ENCODE assay signal across 1 cellular context in genomic region chr5:172788771-172789686, GRCh38.
TF ChIP-seq lines count a peak whose summit lies in the region.

No MANE protein-coding gene starts in this region.

TF ChIP-seq in HepG2, 621 proteins besides CTCF, POLR2A, EP300 and RAD21 (continued from another document and continues in another):
- TF ChIP-seq KIAA2018 (CRISPR knock-in tag; IDR thresholded peaks at IDR 0.05; ENCODE audit: borderline replicate concordance): 0 out of 2 replicates have a peak, but pooled peaks have one; percentile 47
- TF ChIP-seq CREM (IDR thresholded peaks at IDR 0.05): peak; percentile 41; the same call in 1 of the 2 replicates
- no peak for TF ChIP-seq CREM (CRISPR knock-in tag; IDR thresholded peaks at IDR 0.05)
- no peak for TF ChIP-seq EED (CRISPR knock-in tag; IDR thresholded peaks at IDR 0.05)
- no peak; the same call in 1 of the 2 replicates for TF ChIP-seq ZNF746 (CRISPR knock-in tag; IDR thresholded peaks at IDR 0.05)
- no peak for TF ChIP-seq REXO4 (CRISPR knock-in tag; IDR thresholded peaks at IDR 0.05; ENCODE audit: borderline replicate concordance)
- no peak for TF ChIP-seq ZBTB44 (CRISPR knock-in tag; IDR thresholded peaks at IDR 0.05)
- TF ChIP-seq BCL6 (CRISPR knock-in tag; IDR thresholded peaks at IDR 0.05): peak; percentile 59; the same call in 1 of the 2 replicates
- TF ChIP-seq ZNF414 (CRISPR knock-in tag; IDR thresholded peaks at IDR 0.05): no peak; the same call in 1 of the 2 replicates
- peak; percentile 24; the same call in 1 of the 2 replicates for TF ChIP-seq FOXP4 (CRISPR knock-in tag; IDR thresholded peaks at IDR 0.05)
- no peak for TF ChIP-seq NAIF1 (CRISPR knock-in tag; IDR thresholded peaks at IDR 0.05; ENCODE audit: borderline replicate concordance)
- TF ChIP-seq NFKB2 (CRISPR knock-in tag; IDR thresholded peaks at IDR 0.05; ENCODE audit: borderline replicate concordance): no peak; the same call in 1 of the 2 replicates
- TF ChIP-seq PTBP1 (IDR thresholded peaks at IDR 0.05; ENCODE audit: low read depth, low read length, poor library complexity, severe bottlenecking): no peak
- TF ChIP-seq ZSCAN21 (CRISPR knock-in tag; IDR thresholded peaks at IDR 0.05; ENCODE audit: borderline replicate concordance): no peak; the same call in 1 of the 2 replicates
- TF ChIP-seq ZNF496 (CRISPR knock-in tag; IDR thresholded peaks at IDR 0.05; ENCODE audit: insufficient replicate concordance): no peak
- peak; percentile 41; the same call in 1 of the 2 replicates for TF ChIP-seq JUND (CRISPR knock-in tag; IDR thresholded peaks at IDR 0.05)
- TF ChIP-seq JUN (CRISPR knock-in tag; IDR thresholded peaks at IDR 0.05): peak; percentile 89
- TF ChIP-seq GTF2F1 (IDR thresholded peaks at IDR 0.05; ENCODE audit: low read length): no peak
- TF ChIP-seq PRDM4 (CRISPR knock-in tag; IDR thresholded peaks at IDR 0.05; ENCODE audit: borderline replicate concordance): no peak
- TF ChIP-seq CENPT (CRISPR knock-in tag; IDR thresholded peaks at IDR 0.05; ENCODE audit: low read depth): no peak
- TF ChIP-seq ZNF543 (CRISPR knock-in tag; IDR thresholded peaks at IDR 0.05): peak; percentile 47; the same call in 1 of the 2 replicates
- no peak for TF ChIP-seq PHB2 (IDR thresholded peaks at IDR 0.05; ENCODE audit: partially characterized antibody)
- no peak for TF ChIP-seq ZNF678 (CRISPR knock-in tag; IDR thresholded peaks at IDR 0.05)
- peak; percentile 86; the same call in 1 of the 2 replicates for TF ChIP-seq ZNF709 (CRISPR knock-in tag; IDR thresholded peaks at IDR 0.05)
- TF ChIP-seq TEAD2 (CRISPR knock-in tag; IDR thresholded peaks at IDR 0.05): no peak
- peak; percentile 54; the same call in 1 of the 2 replicates for TF ChIP-seq RCOR2 (CRISPR knock-in tag; IDR thresholded peaks at IDR 0.05)
- TF ChIP-seq ZNF879 (CRISPR knock-in tag; IDR thresholded peaks at IDR 0.05): no peak
- TF ChIP-seq HOXD1 (CRISPR knock-in tag; IDR thresholded peaks at IDR 0.05): 0 out of 2 replicates have a peak, but pooled peaks have one; percentile 13
- TF ChIP-seq MTF2 (CRISPR knock-in tag; IDR thresholded peaks at IDR 0.05; ENCODE audit: borderline replicate concordance): no peak
- no peak for TF ChIP-seq SP2 (CRISPR knock-in tag; IDR thresholded peaks at IDR 0.05)
- TF ChIP-seq MTA1 (CRISPR knock-in tag; IDR thresholded peaks at IDR 0.05; ENCODE audit: borderline replicate concordance): peak; percentile 90; the same call in 1 of the 2 replicates
- no peak for TF ChIP-seq SP1 (IDR thresholded peaks at IDR 0.05)
- TF ChIP-seq SP1 (CRISPR knock-in tag; IDR thresholded peaks at IDR 0.05): no peak
- TF ChIP-seq CHD2 (IDR thresholded peaks at IDR 0.05; ENCODE audit: low read depth, low read length): no peak; the same call in 1 of the 2 replicates
- no peak for TF ChIP-seq RBFOX2 (IDR thresholded peaks at IDR 0.05; ENCODE audit: low read depth, low read length)
- no peak for TF ChIP-seq KLF12 (CRISPR knock-in tag; IDR thresholded peaks at IDR 0.05; ENCODE audit: borderline replicate concordance)
- no peak for TF ChIP-seq CSRNP2 (CRISPR knock-in tag; conservative IDR thresholded peaks at IDR 0.05; ENCODE audit: low read depth)
- TF ChIP-seq CEBPB (IDR thresholded peaks at IDR 0.05; ENCODE audit: borderline replicate concordance, low read depth, low read length): no peak
- TF ChIP-seq THAP8 (CRISPR knock-in tag; IDR thresholded peaks at IDR 0.05; ENCODE audit: borderline replicate concordance): no peak
- peak; percentile 53 for TF ChIP-seq FOSL2 (CRISPR knock-in tag; IDR thresholded peaks at IDR 0.05)
- no peak for TF ChIP-seq ZNF138 (CRISPR knock-in tag; IDR thresholded peaks at IDR 0.05; ENCODE audit: low read depth)
- TF ChIP-seq SIN3A (IDR thresholded peaks at IDR 0.05; ENCODE audit: borderline replicate concordance, low read depth, low read length): no peak
- TF ChIP-seq PREB (CRISPR knock-in tag; IDR thresholded peaks at IDR 0.05): no peak
- TF ChIP-seq ZNF180 (CRISPR knock-in tag; IDR thresholded peaks at IDR 0.05; ENCODE audit: borderline replicate concordance, low read depth): no peak
- no peak; the same call in 1 of the 2 replicates for TF ChIP-seq SAP130 (CRISPR knock-in tag; IDR thresholded peaks at IDR 0.05; ENCODE audit: low read depth)
- TF ChIP-seq FOXA1 (IDR thresholded peaks at IDR 0.05): no peak
- TF ChIP-seq FOXA1 (CRISPR knock-in tag; IDR thresholded peaks at IDR 0.05): no peak
- no peak; a peak in 1 of 4 replicates for TF ChIP-seq ATF4 (CRISPR knock-in tag; IDR thresholded peaks at IDR 0.05)
